14 cellular contexts compared by ENCODE assay signal in genomic region chr10:33476757-33477273, GRCh38.
DNase-seq lines count a peak whose midpoint lies in the region; ATAC-seq and TF ChIP-seq lines count a peak whose summit lies in the region.
"Had no signal": no experiment of that assay in that cellular context is flagged by ENCODE, and none has a peak within 500 bp of the region (broad histone marks: within the 10 kb centered on the region; RNA-seq: fewer than 3 reads in every experiment).

No MANE protein-coding gene starts in this region.

- TF ChIP-seq CTCF in right atrium auricular region (IDR thresholded peaks at IDR 0.05) (no peak), coronary artery (IDR thresholded peaks at IDR 0.05) (no peak)

- no peaks in the 10 kb centered on the region for H3K36me3 ChIP-seq in right atrium auricular region

- no peaks in the 10 kb centered on the region for H3K4me1 ChIP-seq in right atrium auricular region

- DNase-seq in left ventricle myocardium superior, result peak; percentile 40
- DNase-seq in right atrium auricular region (ENCODE audit: low spot score), result no peak
- DNase-seq in NCI-H1105 treated with DMSO at 0.1 percent for 48 hours (lab: John Stamatoyannopoulos, UW), result peak; percentile 41
- peak; percentile 55 for DNase-seq in left lobe of liver (ENCODE audit: low spot score)
- no peak for DNase-seq in coronary artery (ENCODE audit: low spot score)
- DNase-seq: CD8-positive, alpha-beta T cell; IMR-90; Kasumi-1; NCI-H1436; NCI-H2081 treated with DMSO at 0.1 percent for 48 hours; NCI-H226; NCI-H526 had no signal

- no peaks in the 10 kb centered on the region for H3K9me3 ChIP-seq in right atrium auricular region

- intact Hi-C loops in left ventricle myocardium superior (cut with micrococcal nuclease), result no loop called here

- no peaks in the 10 kb centered on the region for H3K27me3 ChIP-seq in right atrium auricular region

- no peak overlapping the region for H3K4me3 ChIP-seq in right atrium auricular region
- no peak overlapping the region for H3K4me3 ChIP-seq in coronary artery

- ATAC-seq in left ventricle myocardium superior (peak; percentile 87), left lobe of liver (peak; percentile 89), HG02759 (IDR thresholded peaks at IDR 0.05; ENCODE audit: unreplicated experiment) (no peak), GM21619 (IDR thresholded peaks at IDR 0.05; ENCODE audit: unreplicated experiment) (no peak)
- ATAC-seq: CD8-positive, alpha-beta T cell had no signal

- H3K27ac ChIP-seq in right atrium auricular region (no peak overlapping the region), coronary artery (no peak overlapping the region)

Comparison
In these comparisons a context has a peak if more than half of its experiments do, and no peak if none do; other contexts are left out.
1. DNase-seq: peak in left ventricle myocardium superior (single experiment), NCI-H1105 treated with DMSO at 0.1 percent for 48 hours (single experiment) and left lobe of liver (single experiment); none in right atrium auricular region (single experiment) and coronary artery (single experiment).
2. ATAC-seq: peak in left ventricle myocardium superior (single experiment) and left lobe of liver (single experiment); none in HG02759 (single experiment) and GM21619 (single experiment).